Comparison of ENCODE assay signal across 9 cellular contexts in the genomic region with DNA sequence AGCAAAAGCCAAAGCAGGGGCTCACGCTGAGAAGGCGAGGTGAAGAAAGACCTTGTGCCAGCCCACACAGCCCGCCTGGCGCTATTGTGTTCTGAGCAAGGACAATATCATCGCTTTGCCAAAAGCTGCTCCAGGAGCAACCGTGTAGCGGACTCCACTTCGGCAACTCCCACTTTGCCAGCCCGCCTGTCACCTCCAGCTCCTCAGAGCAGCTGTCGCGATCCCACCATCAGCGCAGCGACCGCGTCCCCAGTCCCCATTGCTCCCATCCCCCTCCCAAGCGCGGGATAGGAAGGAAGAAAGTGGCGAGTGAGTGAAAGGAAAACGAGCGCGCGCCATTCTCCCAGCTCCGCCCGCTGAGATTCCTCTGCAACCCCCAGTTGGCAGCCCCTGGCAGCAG. TPM values are rescaled to one million over a fixed set of nuclear protein-coding genes. Genes with fewer than 3 reads are reported as not detected.
DNase-seq lines count a peak whose midpoint lies in the region; ATAC-seq and TF ChIP-seq lines count a peak whose summit lies in the region.
"Had no signal": no experiment of that assay in that cellular context is flagged by ENCODE, and none has a peak within 500 bp of the region (broad histone marks: within the 10 kb centered on the region; RNA-seq: fewer than 3 reads in every experiment).

No MANE protein-coding gene starts in this region.

- no peaks in the 10 kb centered on the region for H3K27me3 Mint-ChIP-seq in osteocyte (ENCODE audit: unreplicated experiment)

- peak overlapping the region; percentile 61 for H3K27ac Mint-ChIP-seq in osteocyte (ENCODE audit: unreplicated experiment)

- ATAC-seq in HG02763 (IDR thresholded peaks at IDR 0.05; ENCODE audit: unreplicated experiment), result no peak

- peak overlapping the region; percentile 87 for H3K4me3 Mint-ChIP-seq in osteocyte (ENCODE audit: unreplicated experiment)

- DNase-seq in NCI-H748 (lab: John Stamatoyannopoulos, UW; ENCODE audit: unreplicated experiment), result peak; percentile 39
- no peak for DNase-seq in NCI-H748 treated with DMSO at 0.1 percent for 48 hours (lab: John Stamatoyannopoulos, UW)
- peak; percentile 19 for DNase-seq in NCI-H510A (lab: John Stamatoyannopoulos, UW)
- peak; percentile 12 for DNase-seq in activated naive CD4-positive, alpha-beta T cell treated with anti-CD3 and anti-CD28 coated beads, Interleukin-2, amount 50 U/mL, for 16 hours
- peak; percentile 76 for DNase-seq in cardiac septum (ENCODE audit: low spot score)
- DNase-seq in osteocyte (ENCODE audit: extremely low spot score, unreplicated experiment), result peak; percentile 84
- no peak for DNase-seq in NCI-H146 (lab: John Stamatoyannopoulos, UW)

- intact Hi-C loops in cardiac septum (cut with DNase I), result no loop called here

- H3K9me3 Mint-ChIP-seq in osteocyte (ENCODE audit: unreplicated experiment), result peaks cover 21% of the 10 kb centered on the region

- no peaks in the 10 kb centered on the region for H3K36me3 Mint-ChIP-seq in osteocyte (ENCODE audit: unreplicated experiment)

- H3K4me1 Mint-ChIP-seq in osteocyte (ENCODE audit: unreplicated experiment), result peaks cover 5% of the 10 kb centered on the region

- no peak for TF ChIP-seq CTCF in osteocyte (IDR thresholded peaks at IDR 0.05)

RNA-seq across cellular contexts. Expression of a gene that starts 0.8 kb away (rescaled TPM):
- 4.8 TPM for total RNA-seq in cardiac septum
- total RNA-seq in osteocyte, result 14.8 and 17.5 TPM in 2 replicates

RNA-seq across cellular contexts. Expression of a gene that starts 59.1 kb away (rescaled TPM):
- total RNA-seq in cardiac septum, result 0.89 TPM
- total RNA-seq in osteocyte, result 0.94 and 0.97 TPM in 2 replicates
- total RNA-seq: glomerular endothelial cell had no signal

Comparison
In these comparisons a context has a peak if more than half of its experiments do, and no peak if none do; other contexts are left out.
1. DNase-seq: peak in NCI-H748 (single experiment), NCI-H510A (single experiment), activated naive CD4-positive, alpha-beta T cell treated with anti-CD3 and anti-CD28 coated beads, Interleukin-2, amount 50 U/mL, for 16 hours (single experiment), cardiac septum (single experiment) and osteocyte (single experiment); none in NCI-H748 treated with DMSO at 0.1 percent for 48 hours (single experiment) and NCI-H146 (single experiment).